ENCODE assay signal across 9 cellular contexts in the genomic region with DNA sequence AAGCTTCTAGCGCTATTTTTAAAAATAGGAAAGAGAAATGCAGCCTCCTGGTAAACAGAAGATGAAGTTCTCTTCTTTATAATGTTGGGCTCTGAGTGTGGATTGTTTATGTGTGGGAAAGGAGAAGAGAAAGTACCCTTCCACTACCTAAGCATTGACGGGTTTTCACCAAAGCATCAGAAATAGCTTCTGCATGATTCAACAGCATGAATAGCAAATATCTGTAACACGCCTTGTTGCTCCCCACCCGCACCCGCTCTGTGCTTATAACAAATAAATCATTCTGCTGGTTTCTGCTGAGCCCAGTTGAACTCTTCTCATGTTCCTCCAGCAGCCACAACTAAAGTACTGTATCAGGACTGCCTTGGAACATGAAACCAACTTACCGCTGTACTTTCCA. TPM values are rescaled to one million over a fixed set of nuclear protein-coding genes. Genes with fewer than 3 reads are reported as not detected.
DNase-seq lines count a peak whose midpoint lies in the region; ATAC-seq and TF ChIP-seq lines count a peak whose summit lies in the region.
"Had no signal": no experiment of that assay in that cellular context is flagged by ENCODE, and none has a peak within 500 bp of the region (broad histone marks: within the 10 kb centered on the region; RNA-seq: fewer than 3 reads in every experiment).

No MANE protein-coding gene starts in this region.

- no peak for TF ChIP-seq CTCF in GM12864 (IDR thresholded peaks at IDR 0.05; ENCODE audit: low read depth, low read length, missing control alignments)

- H3K4me3 ChIP-seq in GM12864 (ENCODE audit: low read depth, low read length) = peak overlapping the region; percentile 36; the same call in 1 of the 2 replicates

- ATAC-seq in GM21526 (IDR thresholded peaks at IDR 0.05; ENCODE audit: low FRiP score, unreplicated experiment) (peak; percentile 80), HG03565 (IDR thresholded peaks at IDR 0.05; ENCODE audit: unreplicated experiment) (peak; percentile 83)

- DNase-seq in GM12864 (ENCODE audit: low read depth) (no peak), globus pallidus (ENCODE audit: low spot score) (peak; percentile 35), NK-92 (lab: John Stamatoyannopoulos, UW; ENCODE audit: unreplicated experiment) (no peak), SK-N-DZ (ENCODE audit: low spot score) (no peak), cerebellar nuclear complex (lab: John Stamatoyannopoulos, UW) (no peak)
- no peak for DNase-seq in stimulated activated CD4-positive, alpha-beta T cell treated with anti-CD3 and anti-CD28 coated beads, Interleukin-2, amount 100 ng/mL, for 48 hours
- DNase-seq: RPMI8226 had no signal

RNA-seq across cellular contexts. Expression of a gene that starts 20.7 kb away (rescaled TPM):
- polyA plus RNA-seq in SK-N-DZ (2014; cell fraction: cytosol; rRNA removed) = 0.02 TPM in 1 of 2 replicates, not detected in the other
- polyA plus RNA-seq in SK-N-DZ (2014; cell fraction: nucleus; rRNA removed) = 0.05 TPM in 1 of 2 replicates, not detected in the other
